ENCODE assay signal across 8 cellular contexts in genomic region chr18:23237524-23238151, GRCh38.
A peak's percentile ranks its signal among the peaks of the same experiment; 100 is the strongest.
DNase-seq lines count a peak whose midpoint lies in the region; ATAC-seq, FAIRE-seq and TF ChIP-seq lines count a peak whose summit lies in the region.

No MANE protein-coding gene starts in this region.

- H3K4me3 ChIP-seq in MG63 = 0 out of 2 replicates have a peak overlapping the region, but pooled peaks have one; percentile 10
- peak overlapping the region; percentile 51 for H3K4me3 ChIP-seq in adipocyte (ENCODE audit: low read length)
- H3K4me3 ChIP-seq in small intestine (ENCODE audit: low read depth in 1 of 2, low read length in 2 of 2) = peak overlapping the region; percentile 27 to 36

- peak; percentile 68 for DNase-seq in GM03348 (ENCODE audit: low spot score)
- peak; percentile 54 for DNase-seq in MG63
- DNase-seq in adipocyte (ENCODE audit: low read depth) = peak; percentile 25
- peak; percentile 24 to 47 for DNase-seq in hippocampal formation (lab: John Stamatoyannopoulos, UW)
- peak; percentile 76 for DNase-seq in small intestine
- DNase-seq in SW480 (ENCODE audit: low spot score) = no peak
- no peak for DNase-seq in HEK293T (ENCODE audit: extremely low spot score)

- FAIRE-seq in small intestine (lab: Jason Lieb, UNC) = no peak

- CTCF ChIA-PET in HEK293T (lab: Yijun Ruan, JAX) = no interaction called here

- H3K9me3 ChIP-seq in MG63 (no peaks in the 10 kb centered on the region), adipocyte (ENCODE audit: control insufficient read depth, low read length) (no peaks in the 10 kb centered on the region), small intestine (ENCODE audit: control insufficient read depth, low read depth) (no peaks in the 10 kb centered on the region)

- peaks cover 25% of the 10 kb centered on the region for H3K4me1 ChIP-seq in adipocyte (ENCODE audit: control insufficient read depth, insufficient read depth, low read length)
- H3K4me1 ChIP-seq in small intestine (ENCODE audit: control insufficient read depth in 2 of 2, insufficient read depth in 1 of 2, low read depth in 1 of 2, low read length in 1 of 2) = peaks cover 4 to 7% of the 10 kb centered on the region in 2 donors

- peaks cover 10% of the 10 kb centered on the region for H3K36me3 ChIP-seq in MG63
- H3K36me3 ChIP-seq in adipocyte (ENCODE audit: control insufficient read depth, insufficient read depth, low read length, severe bottlenecking) = peaks cover 43% of the 10 kb centered on the region
- H3K36me3 ChIP-seq in small intestine (ENCODE audit: control insufficient read depth in 2 of 2, insufficient read depth in 2 of 2, low read length in 2 of 2) = no peaks in the 10 kb centered on the region

- WGBS in small intestine, 3 donors = 6 to 19% (median 13%) methylated on average over 16 to 17 of the region's 17 CpGs

- H3K27me3 ChIP-seq in MG63 (no peaks in the 10 kb centered on the region), adipocyte (replicated peaks; ENCODE audit: control insufficient read depth, insufficient read depth, low read length) (no peaks in the 10 kb centered on the region), small intestine (ENCODE audit: control insufficient read depth in 2 of 2, insufficient read depth in 2 of 2, low read length in 2 of 2) (no peaks in the 10 kb centered on the region)

- peak; percentile 38 for ATAC-seq in GM21576 (IDR thresholded peaks at IDR 0.05; ENCODE audit: unreplicated experiment)

- peak overlapping the region; percentile 82 for H3K9ac ChIP-seq in adipocyte (ENCODE audit: low read length)

- POLR2A ChIA-PET in HEK293T (lab: Yijun Ruan, JAX) = no interaction called here

- H3K27ac ChIP-seq in small intestine (ENCODE audit: low read depth in 1 of 2, low read length in 1 of 2) = peak overlapping the region; percentile 76 to 82

TF ChIP-seq in HEK293T, 16 proteins besides CTCF, POLR2A, EP300 and RAD21:
- no peak for TF ChIP-seq L3MBTL2 (conservative IDR thresholded peaks at IDR 0.05)
- no peak for TF ChIP-seq SUZ12 (IDR thresholded peaks at IDR 0.05)
- TF ChIP-seq NFRKB (IDR thresholded peaks at IDR 0.05) = no peak
- no peak for TF ChIP-seq ELF4 (IDR thresholded peaks at IDR 0.05)
- TF ChIP-seq BHLHE40 (IDR thresholded peaks at IDR 0.05; ENCODE audit: borderline replicate concordance) = no peak
- no peak for TF ChIP-seq PKNOX1 (IDR thresholded peaks at IDR 0.05)
- TF ChIP-seq ZNF384 (IDR thresholded peaks at IDR 0.05) = no peak
- no peak for TF ChIP-seq FOXK2 (IDR thresholded peaks at IDR 0.05)
- TF ChIP-seq TARDBP (IDR thresholded peaks at IDR 0.05) = no peak
- no peak for TF ChIP-seq FOXM1 (IDR thresholded peaks at IDR 0.05; ENCODE audit: borderline replicate concordance)
- TF ChIP-seq FOXA1 (IDR thresholded peaks at IDR 0.05) = no peak
- no peak for TF ChIP-seq SP1 (IDR thresholded peaks at IDR 0.05)
- no peak for TF ChIP-seq LEF1 (IDR thresholded peaks at IDR 0.05; ENCODE audit: borderline replicate concordance)
- TF ChIP-seq CTBP1 (IDR thresholded peaks at IDR 0.05; ENCODE audit: borderline replicate concordance) = no peak
- no peak for TF ChIP-seq ARNT (IDR thresholded peaks at IDR 0.05)

Comparison
In these comparisons a context has a peak if more than half of its experiments do, and no peak if none do; other contexts are left out.
1. DNase-seq: peak in GM03348 (single experiment), MG63 (single experiment), adipocyte (single experiment), hippocampal formation (2 of 2) and small intestine (single experiment); none in SW480 (single experiment) and HEK293T (single experiment).
2. Peak in every context shown above with its lines, with median percentiles within 50 percentile points of each other: H3K4me3 ChIP-seq.